In the genomic region with DNA sequence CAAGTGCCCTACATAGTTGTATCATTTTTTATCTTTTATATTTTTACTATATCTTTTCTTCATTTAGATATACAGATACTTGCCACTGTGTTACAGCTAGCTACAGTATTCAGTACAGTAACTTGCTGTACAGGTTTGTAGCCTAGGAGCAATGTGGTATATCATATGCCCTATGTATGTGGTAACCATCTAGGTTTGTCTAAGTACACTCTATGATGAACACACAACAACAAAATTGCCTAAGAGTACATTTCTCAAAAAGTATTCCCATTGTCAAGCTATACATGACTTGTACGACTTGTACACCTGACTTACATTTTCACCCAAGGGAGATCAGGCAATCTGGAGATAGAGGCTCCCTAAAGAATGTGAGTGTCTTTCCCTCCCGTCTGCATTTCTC, we compare ENCODE assay signal across 12 cellular contexts. TPM values are rescaled to one million over a fixed set of nuclear protein-coding genes. Genes with fewer than 3 reads are reported as not detected.
DNase-seq lines count a peak whose midpoint lies in the region; ATAC-seq and TF ChIP-seq lines count a peak whose summit lies in the region.
"Had no signal": no experiment of that assay in that cellular context is flagged by ENCODE, and none has a peak within 500 bp of the region (broad histone marks: within the 10 kb centered on the region; RNA-seq: fewer than 3 reads in every experiment).

No MANE protein-coding gene starts in this region.

- no peak overlapping the region for H3K27ac ChIP-seq in CD4-positive, alpha-beta memory T cell (ENCODE audit: low read depth, low read length)
- H3K27ac ChIP-seq in KOPT-K1 (ENCODE audit: low read depth, low read length, poor library complexity, severe bottlenecking) (peak overlapping the region; percentile 94), stomach (no peak overlapping the region)

- no peak overlapping the region for H3K4me3 ChIP-seq in CD4-positive, alpha-beta memory T cell (ENCODE audit: low read length in 2 of 2)
- H3K4me3 ChIP-seq in stomach, result no peak overlapping the region

- CTCF ChIA-PET in CD4-positive, alpha-beta memory T cell (lab: Charles Lee; ENCODE audit: partially characterized antibody), result interaction anchor here (0.9 to 3.3 kb wide), 6 partner anchors 11 to 70 kb away, joined by 3 to 17 read pairs (median 8); no protein-coding TSS in a partner anchor

- intact Hi-C loops in CD4-positive, alpha-beta memory T cell (cut with micrococcal nuclease), result no loop called here
- intact Hi-C loops in stomach (cut with DNase I; ENCODE audit: low total_unique reads), result no loop called here

- H3K4me1 ChIP-seq in CD4-positive, alpha-beta memory T cell (ENCODE audit: insufficient read depth, low read length), result peaks cover 96% of the 10 kb centered on the region
- peaks cover 0 to 62% (median 27%) of the 10 kb centered on the region in 4 donors for H3K4me1 ChIP-seq in stomach

- no peak for TF ChIP-seq CTCF in stomach (IDR thresholded peaks at IDR 0.05)

- H3K27ac Mint-ChIP-seq in CD4-positive, alpha-beta memory T cell, result peak overlapping the region in 5 of 7 donors; percentile 7 to 80 (median 48)
- H3K27ac Mint-ChIP-seq in activated T-helper 17 cell treated with anti-CD3 and anti-CD28 coated beads, Interleukin-2, amount 50 U/mL, for 72 hours, result no peak overlapping the region
- peak overlapping the region; percentile 83 for H3K27ac Mint-ChIP-seq in stimulated activated memory B cell treated with anti-CD40 and anti-IgM and Interleukin-4, amounts not matched to agents 10 μg/mL and 1 μg/mL and 100 μg/mL, for 72 hours

- no peaks in the 10 kb centered on the region for H3K27me3 ChIP-seq in CD4-positive, alpha-beta memory T cell (ENCODE audit: insufficient read depth, low read length)
- H3K27me3 ChIP-seq in stomach, result no peaks in the 10 kb centered on the region

- DNase-seq in CD4-positive, alpha-beta memory T cell, result no peak
- DNase-seq in stomach (no peak), NCI-H345 treated with DMSO at 0.1 percent for 48 hours (lab: John Stamatoyannopoulos, UW; ENCODE audit: unreplicated experiment) (no peak)
- DNase-seq: GDM1, MV-4-11, NCI-H1930, NCI-H446 treated with DMSO at 0.1 percent for 48 hours, NCI-H748 treated with DMSO at 0.1 percent for 48 hours had no signal

- H3K9me3 Mint-ChIP-seq in CD4-positive, alpha-beta memory T cell, result no peaks in the 10 kb centered on the region
- H3K9me3 Mint-ChIP-seq in activated T-helper 17 cell treated with anti-CD3 and anti-CD28 coated beads, Interleukin-2, amount 50 U/mL, for 72 hours, result no peaks in the 10 kb centered on the region
- no peaks in the 10 kb centered on the region for H3K9me3 Mint-ChIP-seq in stimulated activated memory B cell treated with anti-CD40 and anti-IgM and Interleukin-4, amounts not matched to agents 10 μg/mL and 1 μg/mL and 100 μg/mL, for 72 hours

- peaks cover 85 to 95% (median 90%) of the 10 kb centered on the region in 4 donors for H3K4me1 Mint-ChIP-seq in CD4-positive, alpha-beta memory T cell
- peaks cover 59% of the 10 kb centered on the region for H3K4me1 Mint-ChIP-seq in activated T-helper 17 cell treated with anti-CD3 and anti-CD28 coated beads, Interleukin-2, amount 50 U/mL, for 72 hours
- peaks cover 92% of the 10 kb centered on the region for H3K4me1 Mint-ChIP-seq in stimulated activated memory B cell treated with anti-CD40 and anti-IgM and Interleukin-4, amounts not matched to agents 10 μg/mL and 1 μg/mL and 100 μg/mL, for 72 hours

- no peak for ATAC-seq in activated T-helper 17 cell treated with anti-CD3 and anti-CD28 coated beads, Interleukin-2, amount 50 U/mL, for 72 hours (replicated peaks)
- ATAC-seq in stimulated activated memory B cell treated with anti-CD40 and anti-IgM and Interleukin-4, amounts not matched to agents 10 μg/mL and 1 μg/mL and 100 μg/mL, for 72 hours, result no peak
- no peak for ATAC-seq in GM18873 (IDR thresholded peaks at IDR 0.05; ENCODE audit: low FRiP score, unreplicated experiment)

- H3K9me3 ChIP-seq in CD4-positive, alpha-beta memory T cell (ENCODE audit: control insufficient read depth in 1 of 2, low read length in 2 of 2), result no peaks in the 10 kb centered on the region
- H3K9me3 ChIP-seq in KOPT-K1 (ENCODE audit: insufficient read depth, low read length, poor library complexity, severe bottlenecking) (no peaks in the 10 kb centered on the region), stomach (no peaks in the 10 kb centered on the region)

- WGBS in stomach, 5 donors, result 83 to 100% (median 90%) methylated on average over 2 of the region's 2 CpGs

- H3K4me3 Mint-ChIP-seq in CD4-positive, alpha-beta memory T cell, result peak overlapping the region in 4 of 8 donors; percentile 13 to 50 (median 28)
- peak overlapping the region; percentile 96 for H3K4me3 Mint-ChIP-seq in activated T-helper 17 cell treated with anti-CD3 and anti-CD28 coated beads, Interleukin-2, amount 50 U/mL, for 72 hours
- H3K4me3 Mint-ChIP-seq in stimulated activated memory B cell treated with anti-CD40 and anti-IgM and Interleukin-4, amounts not matched to agents 10 μg/mL and 1 μg/mL and 100 μg/mL, for 72 hours, result peak overlapping the region; percentile 1

- H3K36me3 Mint-ChIP-seq in CD4-positive, alpha-beta memory T cell, result peaks cover 2 to 21% of the 10 kb centered on the region in 2 donors
- H3K36me3 Mint-ChIP-seq in activated T-helper 17 cell treated with anti-CD3 and anti-CD28 coated beads, Interleukin-2, amount 50 U/mL, for 72 hours (ENCODE audit: low read depth), result peaks cover 80% of the 10 kb centered on the region
- peaks cover 15% of the 10 kb centered on the region for H3K36me3 Mint-ChIP-seq in stimulated activated memory B cell treated with anti-CD40 and anti-IgM and Interleukin-4, amounts not matched to agents 10 μg/mL and 1 μg/mL and 100 μg/mL, for 72 hours

- no peak for TF ChIP-seq EP300 in stomach (IDR thresholded peaks at IDR 0.05)

- TF ChIP-seq POLR2A in stomach (IDR thresholded peaks at IDR 0.05), result no peak

- no peaks in the 10 kb centered on the region for H3K27me3 Mint-ChIP-seq in CD4-positive, alpha-beta memory T cell
- no peaks in the 10 kb centered on the region for H3K27me3 Mint-ChIP-seq in activated T-helper 17 cell treated with anti-CD3 and anti-CD28 coated beads, Interleukin-2, amount 50 U/mL, for 72 hours
- no peaks in the 10 kb centered on the region for H3K27me3 Mint-ChIP-seq in stimulated activated memory B cell treated with anti-CD40 and anti-IgM and Interleukin-4, amounts not matched to agents 10 μg/mL and 1 μg/mL and 100 μg/mL, for 72 hours

- H3K36me3 ChIP-seq in CD4-positive, alpha-beta memory T cell (ENCODE audit: insufficient read depth, low read length), result no peaks in the 10 kb centered on the region
- peaks cover 77% of the 10 kb centered on the region for H3K36me3 ChIP-seq in KOPT-K1 (ENCODE audit: insufficient read depth, low read length)
- no peaks in the 10 kb centered on the region for H3K36me3 ChIP-seq in stomach

- POLR2A ChIA-PET in CD4-positive, alpha-beta memory T cell (lab: Charles Lee; ENCODE audit: partially characterized antibody), result interaction anchor here (0.9 to 7.6 kb wide), 7 partner anchors 8 to 152 kb away, joined by 3 to 202 read pairs (median 5); a partner anchor contains a TSS

RNA-seq across cellular contexts. Expression of a gene that starts 8.2 kb away (rescaled TPM):
- 100 to 1,000 TPM; 108 to 111 TPM for total RNA-seq in CD4-positive, alpha-beta memory T cell
- 100 to 1,000 TPM; 108 to 125 TPM for polyA plus RNA-seq in CD4-positive, alpha-beta memory T cell
- total RNA-seq in activated T-helper 17 cell treated with anti-CD3 and anti-CD28 coated beads, Interleukin-2, amount 50 U/mL, for 72 hours, result 100 to 1,000 TPM in 1 of 2 donors, 10 to 100 TPM in 1; 91.9 to 127 TPM
- total RNA-seq in stomach, result 10 to 100 TPM in 4 of 5 donors, 1 to 10 TPM in 1; 2.6 to 57.8 (median 25.4) TPM
- 10 to 100 TPM in 1 of 3 donors, 1 to 10 TPM in 2; 7.2 to 13.5 (median 8.7) TPM for polyA plus RNA-seq in stomach
